Comparison of ENCODE assay signal across 23 cellular contexts in the genomic region with DNA sequence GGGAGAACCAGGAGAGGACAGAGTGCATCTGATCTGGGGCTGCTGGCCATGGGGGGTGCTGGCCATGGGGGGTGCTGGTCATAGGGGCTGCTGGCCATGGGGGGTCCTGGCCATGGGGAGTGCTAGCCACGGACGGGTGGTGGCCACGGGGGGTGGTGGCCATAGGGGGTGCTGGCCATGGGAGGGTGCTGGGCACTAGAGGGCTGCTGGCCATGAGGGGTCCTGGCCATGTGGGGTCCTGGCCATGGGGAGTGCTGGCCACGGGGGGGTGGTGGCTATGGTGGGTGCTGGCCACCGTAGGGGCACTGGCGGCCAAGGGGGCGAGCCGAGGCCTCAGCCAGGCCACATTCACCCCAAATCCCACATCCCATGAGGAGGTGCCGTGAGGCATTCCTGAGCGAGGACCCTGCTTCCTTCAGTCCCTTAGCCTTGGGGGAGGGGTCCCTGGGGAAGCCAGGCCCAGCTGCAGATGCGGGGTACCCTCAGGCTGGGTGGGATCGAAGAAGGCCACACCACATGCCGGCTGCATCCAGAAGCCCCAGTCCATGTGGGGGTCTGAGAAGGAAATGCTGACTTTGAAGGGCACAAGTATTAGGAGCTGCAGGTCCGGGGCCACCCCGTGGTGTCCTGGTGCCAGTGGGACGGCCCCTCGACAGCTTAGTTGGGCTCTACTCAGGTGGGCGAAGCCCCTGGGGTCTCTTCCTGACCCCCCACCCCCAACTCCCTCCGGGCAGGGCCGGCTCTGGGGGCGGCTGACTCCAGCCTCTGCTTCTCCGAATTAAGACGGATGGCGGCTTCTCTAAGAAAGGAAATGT.
"Had no signal": no experiment of that assay in that cellular context is flagged by ENCODE, and none has a peak within 500 bp of the region (broad histone marks: within the 10 kb centered on the region; RNA-seq: fewer than 3 reads in every experiment).

No MANE protein-coding gene starts in this region.

- H3K4me1 ChIP-seq: ascending aorta, body of pancreas had no signal

- H3K27ac ChIP-seq: ascending aorta, body of pancreas, WERI-Rb-1 had no signal

- H3K4me3 ChIP-seq: ascending aorta, body of pancreas, K562 had no signal

- H3K36me3 Mint-ChIP-seq: activated naive CD8-positive, alpha-beta T cell treated with anti-CD3 and anti-CD28 coated beads for 36 hours had no signal

- H3K4me1 Mint-ChIP-seq: activated CD4-positive, alpha-beta memory T cell treated with anti-CD3 and anti-CD28 coated beads, Interleukin-2, amount 10 ng/mL, durations not matched to agents 7 days and 5 days; activated CD4-positive, alpha-beta T cell treated with anti-CD3 and anti-CD28 coated beads for 36 hours; activated naive CD8-positive, alpha-beta T cell treated with anti-CD3 and anti-CD28 coated beads for 36 hours had no signal

- H3K9me3 ChIP-seq: ascending aorta, body of pancreas had no signal

- H3K27ac Mint-ChIP-seq: activated CD4-positive, alpha-beta memory T cell treated with anti-CD3 and anti-CD28 coated beads, Interleukin-2, amount 10 ng/mL, durations not matched to agents 7 days and 5 days; activated CD4-positive, alpha-beta T cell treated with anti-CD3 and anti-CD28 coated beads for 36 hours; activated naive CD4-positive, alpha-beta T cell treated with anti-CD3 and anti-CD28 coated beads for 36 hours; activated naive CD8-positive, alpha-beta T cell treated with anti-CD3 and anti-CD28 coated beads for 36 hours; activated T-helper 17 cell treated with anti-CD3 and anti-CD28 coated beads, Interleukin-2, amount 50 U/mL, for 72 hours had no signal

- H3K27me3 Mint-ChIP-seq: activated CD4-positive, alpha-beta memory T cell treated with anti-CD3 and anti-CD28 coated beads, Interleukin-2, amount 10 ng/mL, durations not matched to agents 7 days and 5 days; activated CD4-positive, alpha-beta T cell treated with anti-CD3 and anti-CD28 coated beads for 36 hours had no signal

- H3K4me3 Mint-ChIP-seq: activated CD4-positive, alpha-beta memory T cell treated with anti-CD3 and anti-CD28 coated beads, Interleukin-2, amount 10 ng/mL, durations not matched to agents 7 days and 5 days; activated CD4-positive, alpha-beta T cell treated with anti-CD3 and anti-CD28 coated beads for 36 hours; activated naive CD4-positive, alpha-beta T cell treated with anti-CD3 and anti-CD28 coated beads for 36 hours; activated naive CD8-positive, alpha-beta T cell treated with anti-CD3 and anti-CD28 coated beads for 36 hours; activated T-helper 17 cell treated with anti-CD3 and anti-CD28 coated beads, Interleukin-2, amount 50 U/mL, for 72 hours had no signal

- DNase-seq: activated CD4-positive, alpha-beta memory T cell treated with anti-CD3 and anti-CD28 coated beads, Interleukin-2, amount 10 ng/mL, durations not matched to agents 7 days and 5 days; activated CD4-positive, alpha-beta T cell treated with anti-CD3 and anti-CD28 coated beads for 36 hours; activated CD4-positive, alpha-beta T cell treated with anti-CD3 and anti-CD28 coated beads, Interleukin-2, amount 50 U/mL, for 1 hour; activated gamma-delta T cell; activated naive CD4-positive, alpha-beta T cell treated with anti-CD3 and anti-CD28 coated beads for 36 hours; activated naive CD8-positive, alpha-beta T cell treated with anti-CD3 and anti-CD28 coated beads for 36 hours; activated T-cell treated with anti-CD3 and anti-CD28 coated beads for 4 hours; activated T-cell treated with anti-CD3 and anti-CD28 coated beads, Interleukin-2, amount 50 U/mL, for 48 hours; body of pancreas; Karpas-422; NCI-H1105 treated with DMSO at 0.1 percent for 48 hours; NCI-H1436 treated with DMSO at 0.1 percent for 48 hours; NCI-H187; NCI-H2081; NCI-H510A treated with DMSO at 0.1 percent for 48 hours; NCI-H69; SIG-M5; WERI-Rb-1 had no signal

- FAIRE-seq: bronchial epithelial cell, K562, RCC 7860 had no signal

- H3K27me3 ChIP-seq: ascending aorta, body of pancreas had no signal

- H3K36me3 ChIP-seq: ascending aorta, WERI-Rb-1 had no signal

- ATAC-seq: activated CD4-positive, alpha-beta T cell treated with anti-CD3 and anti-CD28 coated beads for 36 hours; activated T-helper 17 cell treated with anti-CD3 and anti-CD28 coated beads, Interleukin-2, amount 50 U/mL, for 72 hours; body of pancreas; K562 had no signal
